Comparison of ENCODE assay signal across 8 cellular contexts in genomic region chr9:127973169-127974001, GRCh38. TPM values are rescaled to one million over a fixed set of nuclear protein-coding genes. Genes with fewer than 3 reads are reported as not detected.
DNase-seq lines count a peak whose midpoint lies in the region; ATAC-seq and TF ChIP-seq lines count a peak whose summit lies in the region.

No MANE protein-coding gene starts in this region.

- peaks cover 98% of the 10 kb centered on the region for H3K4me1 Mint-ChIP-seq in chondrocyte (ENCODE audit: low read depth)
- peaks cover 63 to 97% (median 88%) of the 10 kb centered on the region in 3 donors for H3K4me1 Mint-ChIP-seq in naive B cell

- H3K27me3 Mint-ChIP-seq in chondrocyte (ENCODE audit: low read depth) (no peaks in the 10 kb centered on the region), naive B cell (no peaks in the 10 kb centered on the region)

- no peak for TF ChIP-seq CTCF in C4-2B (conservative IDR thresholded peaks at IDR 0.05)
- no peak for TF ChIP-seq CTCF in chondrocyte (IDR thresholded peaks at IDR 0.05)

- DNase-seq in NCI-H69 (lab: John Stamatoyannopoulos, UW) (peak; percentile 54), chondrocyte (ENCODE audit: low spot score) (no peak), naive B cell (no peak)

- H3K9me3 Mint-ChIP-seq in chondrocyte (ENCODE audit: low read depth) (no peaks in the 10 kb centered on the region), naive B cell (peaks cover 0 to under 1% (median 0%) of the 10 kb centered on the region in 7 donors)

- no peak for ATAC-seq in naive B cell (ENCODE audit: low read depth in 2 of 2)
- ATAC-seq in HG02870 (IDR thresholded peaks at IDR 0.05; ENCODE audit: unreplicated experiment), result no peak
- no peak for ATAC-seq in HG02885 (IDR thresholded peaks at IDR 0.05; ENCODE audit: poor library complexity, unreplicated experiment)
- no peak for ATAC-seq in HG03097 (IDR thresholded peaks at IDR 0.05; ENCODE audit: low FRiP score, unreplicated experiment)
- no peak for ATAC-seq in HG03378 (IDR thresholded peaks at IDR 0.05; ENCODE audit: unreplicated experiment)

- H3K27ac Mint-ChIP-seq in chondrocyte (ENCODE audit: unreplicated experiment) (peak overlapping the region; percentile 65), naive B cell (peak overlapping the region in 5 of 6 donors; percentile 24 to 97 (median 87))

- H3K36me3 Mint-ChIP-seq in chondrocyte (ENCODE audit: low read depth) (no peaks in the 10 kb centered on the region), naive B cell (no peaks in the 10 kb centered on the region)

- peak overlapping the region; percentile 85 for H3K27ac ChIP-seq in C4-2B

- no peak overlapping the region for H3K4me3 Mint-ChIP-seq in chondrocyte (ENCODE audit: unreplicated experiment)
- peak overlapping the region in 5 of 8 donors; percentile 29 to 92 (median 56) for H3K4me3 Mint-ChIP-seq in naive B cell

RNA-seq across cellular contexts. Expression of gene EEIG1, which starts 7.4 kb away (rescaled TPM):
- 39.4 to 63.0 TPM (median 61.8 TPM) in 3 replicates for total RNA-seq in chondrocyte
- polyA plus RNA-seq in naive B cell (ENCODE audit: low read depth in 6 of 6), result 10 to 100 TPM; 12.3 to 36.9 (median 21.6) TPM

RNA-seq across cellular contexts. Expression of gene DPM2, which starts 35.7 kb away (rescaled TPM):
- 26.3 to 28.9 TPM (median 27.8 TPM) in 3 replicates for total RNA-seq in chondrocyte
- polyA plus RNA-seq in naive B cell (ENCODE audit: low read depth in 6 of 6), result 10 to 100 TPM; 46.3 to 78.7 (median 54.2) TPM

RNA-seq across cellular contexts. Expression of gene PIP5KL1, which starts 42.8 kb away (rescaled TPM):
- 1.4 to 4.3 TPM (median 2.7 TPM) in 3 replicates for total RNA-seq in chondrocyte
- polyA plus RNA-seq in naive B cell (ENCODE audit: low read depth in 6 of 6), result 1 to 10 TPM in 1 of 6 donors, under 1 TPM in 1, not detected in 4; 0.73 to 1.0 TPM

RNA-seq across cellular contexts. Expression of gene ST6GALNAC4, which starts 56.5 kb away (rescaled TPM):
- 22.2 to 25.5 TPM (median 24.4 TPM) in 3 replicates for total RNA-seq in chondrocyte
- 10 to 100 TPM; 19.7 to 36.6 (median 25.0) TPM for polyA plus RNA-seq in naive B cell (ENCODE audit: low read depth in 6 of 6)
